Comparison of ENCODE assay signal across 10 cellular contexts in genomic region chr4:82223715-82224114, GRCh38.
DNase-seq lines count a peak whose midpoint lies in the region; ATAC-seq, FAIRE-seq and TF ChIP-seq lines count a peak whose summit lies in the region.
"Had no signal": no experiment of that assay in that cellular context is flagged by ENCODE, and none has a peak within 500 bp of the region (broad histone marks: within the 10 kb centered on the region; RNA-seq: fewer than 3 reads in every experiment).

No MANE protein-coding gene starts in this region.

- no peak overlapping the region for H3K27ac Mint-ChIP-seq in endothelial cell (ENCODE audit: unreplicated experiment)
- H3K27ac Mint-ChIP-seq in stimulated activated effector memory CD8-positive, alpha-beta T cell treated with anti-CD3 and anti-CD28 coated beads, Interleukin-12 subunit alpha, Interleukin-12 subunit beta, amount 100 ng/mL, for 72 hours, result no peak overlapping the region

- H3K9me3 Mint-ChIP-seq in endothelial cell (ENCODE audit: unreplicated experiment), result no peaks in the 10 kb centered on the region
- no peaks in the 10 kb centered on the region for H3K9me3 Mint-ChIP-seq in stimulated activated effector memory CD8-positive, alpha-beta T cell treated with anti-CD3 and anti-CD28 coated beads, Interleukin-12 subunit alpha, Interleukin-12 subunit beta, amount 100 ng/mL, for 72 hours

- no peak overlapping the region for H3K4me3 Mint-ChIP-seq in endothelial cell (ENCODE audit: unreplicated experiment)
- H3K4me3 Mint-ChIP-seq in stimulated activated effector memory CD8-positive, alpha-beta T cell treated with anti-CD3 and anti-CD28 coated beads, Interleukin-12 subunit alpha, Interleukin-12 subunit beta, amount 100 ng/mL, for 72 hours, result no peak overlapping the region

- ATAC-seq in HG03378 (IDR thresholded peaks at IDR 0.05; ENCODE audit: unreplicated experiment), result peak; percentile 68
- ATAC-seq in mucosa of descending colon, result peak; percentile 63
- no peak for ATAC-seq in HG02588 (IDR thresholded peaks at IDR 0.05; ENCODE audit: unreplicated experiment)
- no peak for ATAC-seq in stimulated activated effector memory CD8-positive, alpha-beta T cell treated with anti-CD3 and anti-CD28 coated beads, Interleukin-12 subunit alpha, Interleukin-12 subunit beta, amount 100 ng/mL, for 72 hours

- H3K9me3 ChIP-seq in WERI-Rb-1 (ENCODE audit: severe bottlenecking), result no peaks in the 10 kb centered on the region
- H3K9me3 ChIP-seq in mucosa of descending colon, result no peaks in the 10 kb centered on the region
- H3K9me3 ChIP-seq: ascending aorta, SJSA1 had no signal

- no peak overlapping the region for H3K27ac ChIP-seq in WERI-Rb-1
- H3K27ac ChIP-seq: ascending aorta, SJSA1 had no signal

- intact Hi-C loops in mucosa of descending colon (cut with DNase I, micrococcal nuclease), result no loop called here

- H3K36me3 Mint-ChIP-seq in endothelial cell (ENCODE audit: low read depth, unreplicated experiment), result no peaks in the 10 kb centered on the region
- H3K36me3 Mint-ChIP-seq in stimulated activated effector memory CD8-positive, alpha-beta T cell treated with anti-CD3 and anti-CD28 coated beads, Interleukin-12 subunit alpha, Interleukin-12 subunit beta, amount 100 ng/mL, for 72 hours, result no peaks in the 10 kb centered on the region

- FAIRE-seq in GM18507 (lab: Jason Lieb, UNC) (peak; percentile 21), RCC 7860 (lab: Jason Lieb, UNC) (no peak)

- H3K27me3 ChIP-seq in WERI-Rb-1 (ENCODE audit: insufficient read depth, low read depth, severe bottlenecking), result no peaks in the 10 kb centered on the region
- H3K27me3 ChIP-seq: ascending aorta, SJSA1 had no signal

- no peaks in the 10 kb centered on the region for H3K4me1 ChIP-seq in mucosa of descending colon (ENCODE audit: low read depth)
- H3K4me1 ChIP-seq: ascending aorta, SJSA1 had no signal

- peaks cover 5% of the 10 kb centered on the region for H3K4me1 Mint-ChIP-seq in endothelial cell (ENCODE audit: unreplicated experiment)
- peaks cover 6% of the 10 kb centered on the region for H3K4me1 Mint-ChIP-seq in stimulated activated effector memory CD8-positive, alpha-beta T cell treated with anti-CD3 and anti-CD28 coated beads, Interleukin-12 subunit alpha, Interleukin-12 subunit beta, amount 100 ng/mL, for 72 hours

- peaks cover 1% of the 10 kb centered on the region for H3K27me3 Mint-ChIP-seq in endothelial cell (ENCODE audit: unreplicated experiment)

- H3K4me3 ChIP-seq in WERI-Rb-1 (ENCODE audit: low read depth, low read length), result no peak overlapping the region
- H3K4me3 ChIP-seq in mucosa of descending colon, result no peak overlapping the region
- H3K4me3 ChIP-seq: ascending aorta, SJSA1 had no signal

- TF ChIP-seq CTCF in WERI-Rb-1 (IDR thresholded peaks at IDR 0.05; ENCODE audit: low read depth, low read length) (no peak), mucosa of descending colon (IDR thresholded peaks at IDR 0.05) (no peak), endothelial cell (IDR thresholded peaks at IDR 0.05; ENCODE audit: unreplicated experiment) (no peak)

- H3K36me3 ChIP-seq in WERI-Rb-1 (no peaks in the 10 kb centered on the region), mucosa of descending colon (ENCODE audit: low read depth) (no peaks in the 10 kb centered on the region)
- H3K36me3 ChIP-seq: ascending aorta, SJSA1 had no signal

- DNase-seq in GM18507 (ENCODE audit: extremely low spot score, insufficient read length, low read depth) (no peak), WERI-Rb-1 (peak; percentile 31), mucosa of descending colon (peak in 1 of 3 donors; percentile 48), RCC 7860 (ENCODE audit: low spot score) (no peak), endothelial cell (ENCODE audit: low spot score) (no peak)
- no peak for DNase-seq in stimulated activated effector memory CD8-positive, alpha-beta T cell treated with anti-CD3 and anti-CD28 coated beads, Interleukin-12 subunit alpha, Interleukin-12 subunit beta, amount 100 ng/mL, for 72 hours (ENCODE audit: low spot score in 2 of 2)

Comparison
In these comparisons a context has a peak if more than half of its experiments do, and no peak if none do; other contexts are left out.
1. ATAC-seq: peak in HG03378 (single experiment) and mucosa of descending colon (single experiment); none in HG02588 (single experiment) and stimulated activated effector memory CD8-positive, alpha-beta T cell treated with anti-CD3 and anti-CD28 coated beads, Interleukin-12 subunit alpha, Interleukin-12 subunit beta, amount 100 ng/mL, for 72 hours (single experiment).